Comparison of ENCODE assay signal across 1 cellular context in genomic region chr6:106629859-106630163, GRCh38.
A peak's percentile ranks its signal among the peaks of the same experiment; 100 is the strongest.
TF ChIP-seq lines count a peak whose summit lies in the region.

No MANE protein-coding gene starts in this region.

TF ChIP-seq in HepG2, 621 proteins besides CTCF, POLR2A, EP300 and RAD21 (continues in another document):
- TF ChIP-seq KDM5B (CRISPR knock-in tag; IDR thresholded peaks at IDR 0.05; ENCODE audit: borderline replicate concordance) (0 out of 2 replicates have a peak, but pooled peaks have one; percentile 0), ZNF34 (CRISPR knock-in tag; IDR thresholded peaks at IDR 0.05; ENCODE audit: borderline replicate concordance) (no peak), ARID4A (CRISPR knock-in tag; IDR thresholded peaks at IDR 0.05; ENCODE audit: borderline replicate concordance) (no peak), ZNF777 (CRISPR knock-in tag; IDR thresholded peaks at IDR 0.05) (no peak), ZSCAN29 (CRISPR knock-in tag; conservative IDR thresholded peaks at IDR 0.05) (no peak), ZNF557 (CRISPR knock-in tag; IDR thresholded peaks at IDR 0.05) (no peak), ERF (CRISPR knock-in tag; IDR thresholded peaks at IDR 0.05) (no peak), NR2C2 (CRISPR knock-in tag; IDR thresholded peaks at IDR 0.05; ENCODE audit: borderline replicate concordance) (no peak), GPN1 (CRISPR knock-in tag; IDR thresholded peaks at IDR 0.05; ENCODE audit: borderline replicate concordance) (no peak), TFAP4 (IDR thresholded peaks at IDR 0.05; ENCODE audit: borderline replicate concordance, low read depth) (no peak), ARID5B (CRISPR knock-in tag; IDR thresholded peaks at IDR 0.05) (no peak), GABPA (IDR thresholded peaks at IDR 0.05; ENCODE audit: low read depth, low read length) (no peak), GABPA (CRISPR knock-in tag; IDR thresholded peaks at IDR 0.05; ENCODE audit: low read depth) (no peak), SRF (IDR thresholded peaks at IDR 0.05; ENCODE audit: low read depth, low read length) (no peak), CSRNP2 (CRISPR knock-in tag; conservative IDR thresholded peaks at IDR 0.05; ENCODE audit: low read depth) (no peak), ZNF564 (CRISPR knock-in tag; IDR thresholded peaks at IDR 0.05) (no peak), BATF2 (CRISPR knock-in tag; IDR thresholded peaks at IDR 0.05) (no peak), ZNF773 (CRISPR knock-in tag; IDR thresholded peaks at IDR 0.05; ENCODE audit: borderline replicate concordance) (no peak), DR1 (CRISPR knock-in tag; IDR thresholded peaks at IDR 0.05) (no peak), MTERF4 (CRISPR knock-in tag; IDR thresholded peaks at IDR 0.05) (0 out of 2 replicates have a peak, but pooled peaks have one; percentile 14), PHB2 (IDR thresholded peaks at IDR 0.05; ENCODE audit: partially characterized antibody) (no peak), MBNL3 (CRISPR knock-in tag; conservative IDR thresholded peaks at IDR 0.05) (no peak), NAIF1 (CRISPR knock-in tag; IDR thresholded peaks at IDR 0.05; ENCODE audit: borderline replicate concordance) (0 out of 2 replicates have a peak, but pooled peaks have one; percentile 9), ZSCAN21 (CRISPR knock-in tag; IDR thresholded peaks at IDR 0.05; ENCODE audit: borderline replicate concordance) (0 out of 2 replicates have a peak, but pooled peaks have one; percentile 6), ZNF678 (CRISPR knock-in tag; IDR thresholded peaks at IDR 0.05) (no peak), SALL1 (CRISPR knock-in tag; IDR thresholded peaks at IDR 0.05) (no peak), HDAC2 (CRISPR knock-in tag; IDR thresholded peaks at IDR 0.05) (no peak), CBX2 (IDR thresholded peaks at IDR 0.05; ENCODE audit: low read depth, low read length) (no peak), CBX2 (CRISPR knock-in tag; IDR thresholded peaks at IDR 0.05; ENCODE audit: low read depth) (no peak), ZNF709 (CRISPR knock-in tag; IDR thresholded peaks at IDR 0.05) (no peak), ZNF430 (CRISPR knock-in tag; IDR thresholded peaks at IDR 0.05) (no peak), CERS6 (CRISPR knock-in tag; IDR thresholded peaks at IDR 0.05) (no peak), KLF12 (CRISPR knock-in tag; IDR thresholded peaks at IDR 0.05; ENCODE audit: borderline replicate concordance) (no peak), SYNCRIP (IDR thresholded peaks at IDR 0.05; ENCODE audit: insufficient read depth, low read depth, low read length) (no peak), ARNT (IDR thresholded peaks at IDR 0.05) (no peak), ZNF446 (CRISPR knock-in tag; IDR thresholded peaks at IDR 0.05) (peak; percentile 82), ZNF646 (CRISPR knock-in tag; IDR thresholded peaks at IDR 0.05) (no peak), ETS1 (CRISPR knock-in tag; IDR thresholded peaks at IDR 0.05) (no peak), ARNT2 (CRISPR knock-in tag; IDR thresholded peaks at IDR 0.05; ENCODE audit: low read depth) (no peak), PAX8 (CRISPR knock-in tag; IDR thresholded peaks at IDR 0.05; ENCODE audit: borderline replicate concordance) (no peak), ZNF337 (CRISPR knock-in tag; IDR thresholded peaks at IDR 0.05; ENCODE audit: borderline replicate concordance, low read depth) (no peak), ZSCAN12 (CRISPR knock-in tag; IDR thresholded peaks at IDR 0.05) (no peak), ZNF790 (CRISPR knock-in tag; IDR thresholded peaks at IDR 0.05; ENCODE audit: borderline replicate concordance) (no peak), ZNF563 (CRISPR knock-in tag; IDR thresholded peaks at IDR 0.05) (no peak), ZFY (CRISPR knock-in tag; IDR thresholded peaks at IDR 0.05) (no peak)
